Comparison of ENCODE assay signal across 1 cellular context in the genomic region with DNA sequence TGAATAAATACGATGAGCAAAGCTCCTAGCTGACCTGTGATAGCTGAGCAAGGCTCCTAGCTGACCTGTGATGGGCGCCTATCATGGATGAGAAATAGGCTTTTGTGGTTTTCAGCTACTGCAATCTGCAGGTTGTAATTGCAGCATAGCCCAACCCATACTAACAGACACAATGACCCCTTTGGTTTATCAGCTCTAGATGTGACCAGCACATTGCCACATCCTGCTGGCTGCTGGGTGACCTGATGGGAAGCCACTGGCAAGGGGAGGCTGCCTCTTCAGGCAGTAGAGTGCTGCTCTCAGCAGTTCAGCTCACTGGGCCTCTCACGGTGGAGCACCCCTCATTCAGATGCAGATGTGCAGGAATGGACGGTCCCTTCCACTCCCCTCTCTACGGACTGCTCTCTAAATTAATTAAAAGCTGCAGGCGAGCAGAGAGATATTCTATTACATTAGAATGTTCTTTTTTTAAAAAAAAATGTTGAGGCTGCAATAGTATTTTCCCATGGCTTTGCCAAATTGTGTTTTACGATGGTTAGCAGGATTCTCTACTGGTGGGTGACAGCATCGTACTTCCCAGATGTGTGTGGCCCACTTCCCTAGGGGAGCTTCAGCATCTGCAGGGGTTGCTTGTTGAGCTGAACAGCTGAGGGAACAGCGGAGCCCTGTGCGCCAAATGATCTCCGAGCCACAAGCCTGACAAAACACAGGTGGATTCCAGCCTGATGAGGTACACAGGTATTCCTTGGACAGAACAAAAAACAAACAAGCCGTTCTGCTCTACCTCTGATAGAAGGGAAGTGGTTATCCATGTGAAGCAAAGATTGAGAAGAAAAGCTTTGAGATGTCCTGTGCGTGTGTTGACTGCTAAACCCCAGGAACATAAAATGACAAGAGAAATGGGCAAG.
TF ChIP-seq lines count a peak whose summit lies in the region.

No MANE protein-coding gene starts in this region.

TF ChIP-seq in GM23338, 12 proteins besides CTCF, POLR2A, EP300 and RAD21:
- TF ChIP-seq ZNF462 (CRISPR knock-in tag; IDR thresholded peaks at IDR 0.05): peak; percentile 41; the same call in 1 of the 2 replicates
- TF ChIP-seq POLR2AphosphoS5 (IDR thresholded peaks at IDR 0.05; ENCODE audit: low read depth): no peak; the same call in 1 of the 2 replicates
